Comparison of ENCODE assay signal across 8 cellular contexts in genomic region chr7:28298870-28299484, GRCh38.
DNase-seq lines count a peak whose midpoint lies in the region; ATAC-seq, FAIRE-seq and TF ChIP-seq lines count a peak whose summit lies in the region.

No MANE protein-coding gene starts in this region.

- ATAC-seq in activated naive CD8-positive, alpha-beta T cell treated with anti-CD3 and anti-CD28 coated beads, Interleukin-2, amount 50 U/mL, for 24 hours, result no peak
- no peak for ATAC-seq in activated CD8-positive, alpha-beta memory T cell treated with anti-CD3 and anti-CD28 coated beads, Interleukin-2, amount 10 ng/mL, durations not matched to agents 7 days and 5 days

- H3K4me1 Mint-ChIP-seq in brain (peaks cover 24% of the 10 kb centered on the region), type B pancreatic cell (ENCODE audit: unreplicated experiment) (peaks cover 10% of the 10 kb centered on the region)
- H3K4me1 Mint-ChIP-seq in activated naive CD8-positive, alpha-beta T cell treated with anti-CD3 and anti-CD28 coated beads, Interleukin-2, amount 50 U/mL, for 24 hours, result peaks cover 7% of the 10 kb centered on the region
- H3K4me1 Mint-ChIP-seq in activated CD8-positive, alpha-beta memory T cell treated with anti-CD3 and anti-CD28 coated beads, Interleukin-2, amount 10 ng/mL, durations not matched to agents 7 days and 5 days, result no peaks in the 10 kb centered on the region

- CTCF ChIA-PET in activated CD8-positive, alpha-beta memory T cell treated with anti-CD3 and anti-CD28 coated beads, Interleukin-2, amount 10 ng/mL, durations not matched to agents 7 days and 5 days (lab: Charles Lee), result no interaction called here

- H3K4me3 Mint-ChIP-seq in brain (peak overlapping the region in 1 of 5 experiments; percentile 28), type B pancreatic cell (no peak overlapping the region)
- H3K4me3 Mint-ChIP-seq in activated naive CD8-positive, alpha-beta T cell treated with anti-CD3 and anti-CD28 coated beads, Interleukin-2, amount 50 U/mL, for 24 hours, result no peak overlapping the region
- no peak overlapping the region for H3K4me3 Mint-ChIP-seq in activated CD8-positive, alpha-beta memory T cell treated with anti-CD3 and anti-CD28 coated beads, Interleukin-2, amount 10 ng/mL, durations not matched to agents 7 days and 5 days

- H3K36me3 Mint-ChIP-seq in brain (no peaks in the 10 kb centered on the region), type B pancreatic cell (no peaks in the 10 kb centered on the region)
- no peaks in the 10 kb centered on the region for H3K36me3 Mint-ChIP-seq in activated naive CD8-positive, alpha-beta T cell treated with anti-CD3 and anti-CD28 coated beads, Interleukin-2, amount 50 U/mL, for 24 hours (ENCODE audit: low read depth)
- H3K36me3 Mint-ChIP-seq in activated CD8-positive, alpha-beta memory T cell treated with anti-CD3 and anti-CD28 coated beads, Interleukin-2, amount 10 ng/mL, durations not matched to agents 7 days and 5 days, result no peaks in the 10 kb centered on the region

- peak; percentile 91 for FAIRE-seq in islet of Langerhans (lab: Jason Lieb, UNC)

- H3K27me3 Mint-ChIP-seq in brain (peaks cover 6% of the 10 kb centered on the region), type B pancreatic cell (peaks cover 5% of the 10 kb centered on the region)
- peaks cover 16% of the 10 kb centered on the region for H3K27me3 Mint-ChIP-seq in activated naive CD8-positive, alpha-beta T cell treated with anti-CD3 and anti-CD28 coated beads, Interleukin-2, amount 50 U/mL, for 24 hours
- H3K27me3 Mint-ChIP-seq in activated CD8-positive, alpha-beta memory T cell treated with anti-CD3 and anti-CD28 coated beads, Interleukin-2, amount 10 ng/mL, durations not matched to agents 7 days and 5 days, result peaks cover 39% of the 10 kb centered on the region

- H3K9me3 Mint-ChIP-seq in brain (peaks cover 0 to 3% (median 0%) of the 10 kb centered on the region in 5 experiments), type B pancreatic cell (no peaks in the 10 kb centered on the region)
- H3K9me3 Mint-ChIP-seq in activated naive CD8-positive, alpha-beta T cell treated with anti-CD3 and anti-CD28 coated beads, Interleukin-2, amount 50 U/mL, for 24 hours, result no peaks in the 10 kb centered on the region
- no peaks in the 10 kb centered on the region for H3K9me3 Mint-ChIP-seq in activated CD8-positive, alpha-beta memory T cell treated with anti-CD3 and anti-CD28 coated beads, Interleukin-2, amount 10 ng/mL, durations not matched to agents 7 days and 5 days (ENCODE audit: low read depth)

- TF ChIP-seq CTCF in brain (conservative IDR thresholded peaks at IDR 0.05), result peak; percentile 63 to 76
- peak; percentile 75 for TF ChIP-seq CTCF in type B pancreatic cell (conservative IDR thresholded peaks at IDR 0.05)

- H3K27ac Mint-ChIP-seq in brain (peak overlapping the region in 4 of 5 experiments; percentile 1 to 66 (median 25)), type B pancreatic cell (peak overlapping the region; percentile 1)
- H3K27ac Mint-ChIP-seq in activated naive CD8-positive, alpha-beta T cell treated with anti-CD3 and anti-CD28 coated beads, Interleukin-2, amount 50 U/mL, for 24 hours, result no peak overlapping the region
- no peak overlapping the region for H3K27ac Mint-ChIP-seq in activated CD8-positive, alpha-beta memory T cell treated with anti-CD3 and anti-CD28 coated beads, Interleukin-2, amount 10 ng/mL, durations not matched to agents 7 days and 5 days

- DNase-seq in H4 (ENCODE audit: low spot score) (peak; percentile 81), NCI-H2227 (lab: John Stamatoyannopoulos, UW; ENCODE audit: unreplicated experiment) (peak; percentile 72), type B pancreatic cell (ENCODE audit: extremely low spot score, unreplicated experiment) (no peak), SKM-1 (lab: John Stamatoyannopoulos, UW; ENCODE audit: unreplicated experiment) (no peak)
- DNase-seq in activated naive CD8-positive, alpha-beta T cell treated with anti-CD3 and anti-CD28 coated beads, Interleukin-2, amount 50 U/mL, for 24 hours, result no peak
- no peak for DNase-seq in activated CD8-positive, alpha-beta memory T cell treated with anti-CD3 and anti-CD28 coated beads, Interleukin-2, amount 10 ng/mL, durations not matched to agents 7 days and 5 days

Comparison
In these comparisons a context has a peak if more than half of its experiments do, and no peak if none do; other contexts are left out.
1. DNase-seq: peak in H4 (single experiment) and NCI-H2227 (single experiment); none in type B pancreatic cell (single experiment), activated naive CD8-positive, alpha-beta T cell treated with anti-CD3 and anti-CD28 coated beads, Interleukin-2, amount 50 U/mL, for 24 hours (single experiment), activated CD8-positive, alpha-beta memory T cell treated with anti-CD3 and anti-CD28 coated beads, Interleukin-2, amount 10 ng/mL, durations not matched to agents 7 days and 5 days (single experiment) and SKM-1 (single experiment).
2. H3K27ac Mint-ChIP-seq: peak in brain (4 of 5) and type B pancreatic cell (single experiment); none in activated naive CD8-positive, alpha-beta T cell treated with anti-CD3 and anti-CD28 coated beads, Interleukin-2, amount 50 U/mL, for 24 hours (single experiment) and activated CD8-positive, alpha-beta memory T cell treated with anti-CD3 and anti-CD28 coated beads, Interleukin-2, amount 10 ng/mL, durations not matched to agents 7 days and 5 days (single experiment).